In genomic region chr13:48001999-48002398, GRCh38 we compare ENCODE assay signal across 7 cellular contexts. TPM values are rescaled to one million over a fixed set of nuclear protein-coding genes. Genes with fewer than 3 reads are reported as not detected.
DNase-seq lines count a peak whose midpoint lies in the region; ATAC-seq and TF ChIP-seq lines count a peak whose summit lies in the region.
"Not testable (repeated sequence)": the region's sequence is repeated elsewhere in the genome, so short reads cannot be mapped to it uniquely, and the experiment has no call there.

No MANE protein-coding gene starts in this region.

- H3K9me3 ChIP-seq in RWPE2 (ENCODE audit: severe bottlenecking); mucosa of stomach (ENCODE audit: control insufficient read depth, low read length); skeletal muscle satellite cell (replicated peaks; ENCODE audit: low read length): not testable (repeated sequence)

- H3K79me2 ChIP-seq in GM23338 (replicated peaks; ENCODE audit: insufficient read depth): peaks cover 40% of the 10 kb centered on the region

- not testable (repeated sequence) for H3K36me3 Mint-ChIP-seq in GM23338 (ENCODE audit: low read depth); activated T-helper 1 cell treated with anti-CD3 and anti-CD28 coated beads, Interleukin-12 subunit alpha, Interleukin-12 subunit beta, Interleukin-2, Interleukin-4 antibody, amounts not matched to agents 30 ng/mL and 10 ng/mL and 1 ng/mL, durations not matched to agents 14 hours and 24 hours and 36 hours (ENCODE audit: low read depth)

- H4K20me1 ChIP-seq in GM23338 (replicated peaks; ENCODE audit: insufficient read depth): not testable (repeated sequence)

- not testable (repeated sequence) for H3K27me3 ChIP-seq in GM23338 (ENCODE audit: insufficient read depth); RWPE2 (ENCODE audit: insufficient read depth, poor library complexity, severe bottlenecking); foreskin keratinocyte; mucosa of stomach (ENCODE audit: control insufficient read depth, insufficient read depth, low read length); skeletal muscle satellite cell (ENCODE audit: control insufficient read depth, insufficient read depth, low read length)

- not testable (repeated sequence) for H3K36me3 ChIP-seq in GM23338 (ENCODE audit: insufficient read depth); mucosa of stomach (ENCODE audit: control insufficient read depth, insufficient read depth, low read length); skeletal muscle satellite cell (ENCODE audit: insufficient read depth, low read length)
- peaks cover 22% of the 10 kb centered on the region for H3K36me3 ChIP-seq in RWPE2 (ENCODE audit: low read depth)

- peaks cover 35% of the 10 kb centered on the region for H3K4me1 ChIP-seq in GM23338 (ENCODE audit: insufficient read depth)
- peaks cover 42% of the 10 kb centered on the region for H3K4me1 ChIP-seq in RWPE2 (ENCODE audit: insufficient read depth, poor library complexity, severe bottlenecking)
- peaks cover 29% of the 10 kb centered on the region for H3K4me1 ChIP-seq in foreskin keratinocyte
- H3K4me1 ChIP-seq in mucosa of stomach (ENCODE audit: control insufficient read depth, insufficient read depth, low read length): not testable (repeated sequence)
- H3K4me1 ChIP-seq in skeletal muscle satellite cell (ENCODE audit: control insufficient read depth, insufficient read depth, low read length): peaks cover 20% of the 10 kb centered on the region

- H3K4me2 ChIP-seq in GM23338: peak overlapping the region; percentile 98
- peak overlapping the region; percentile 96 for H3K4me2 ChIP-seq in skeletal muscle satellite cell (ENCODE audit: low read length)

- H3K9me2 ChIP-seq in GM23338 (ENCODE audit: insufficient read depth): not testable (repeated sequence)

- H2AFZ ChIP-seq in GM23338: not testable (repeated sequence)

- not testable (repeated sequence) for H3K27me3 Mint-ChIP-seq in GM23338 (ENCODE audit: insufficient read depth, low read depth, poor library complexity); activated T-helper 1 cell treated with anti-CD3 and anti-CD28 coated beads, Interleukin-12 subunit alpha, Interleukin-12 subunit beta, Interleukin-2, Interleukin-4 antibody, amounts not matched to agents 30 ng/mL and 10 ng/mL and 1 ng/mL, durations not matched to agents 14 hours and 24 hours and 36 hours (ENCODE audit: insufficient read depth)

- H3K27ac Mint-ChIP-seq in GM23338: peak overlapping the region; percentile 81
- H3K27ac Mint-ChIP-seq in activated T-helper 1 cell treated with anti-CD3 and anti-CD28 coated beads, Interleukin-12 subunit alpha, Interleukin-12 subunit beta, Interleukin-2, Interleukin-4 antibody, amounts not matched to agents 30 ng/mL and 10 ng/mL and 1 ng/mL, durations not matched to agents 14 hours and 24 hours and 36 hours: peak overlapping the region; percentile 97

- DNase-seq in GM23338 (ENCODE audit: low spot score) (peak; percentile 58), cerebellar cortex (ENCODE audit: low spot score) (peak; percentile 14), foreskin keratinocyte (peak in 1 of 2 donors; percentile 66)
- DNase-seq in RWPE2 (ENCODE audit: low spot score); activated T-helper 1 cell treated with anti-CD3 and anti-CD28 coated beads, Interleukin-12 subunit alpha, Interleukin-12 subunit beta, Interleukin-2, Interleukin-4 antibody, amounts not matched to agents 30 ng/mL and 10 ng/mL and 1 ng/mL, durations not matched to agents 14 hours and 24 hours and 36 hours (ENCODE audit: low spot score): not testable (repeated sequence)

- not testable (repeated sequence) for H3K9me3 Mint-ChIP-seq in GM23338; activated T-helper 1 cell treated with anti-CD3 and anti-CD28 coated beads, Interleukin-12 subunit alpha, Interleukin-12 subunit beta, Interleukin-2, Interleukin-4 antibody, amounts not matched to agents 30 ng/mL and 10 ng/mL and 1 ng/mL, durations not matched to agents 14 hours and 24 hours and 36 hours

- not testable (repeated sequence) for H3F3A ChIP-seq in GM23338 (replicated peaks; ENCODE audit: low read depth)

- H3K4me1 Mint-ChIP-seq in GM23338: peaks cover 30% of the 10 kb centered on the region
- H3K4me1 Mint-ChIP-seq in activated T-helper 1 cell treated with anti-CD3 and anti-CD28 coated beads, Interleukin-12 subunit alpha, Interleukin-12 subunit beta, Interleukin-2, Interleukin-4 antibody, amounts not matched to agents 30 ng/mL and 10 ng/mL and 1 ng/mL, durations not matched to agents 14 hours and 24 hours and 36 hours (ENCODE audit: low read depth): peaks cover 31% of the 10 kb centered on the region

- H3K4me3 Mint-ChIP-seq in GM23338: peak overlapping the region; percentile 93
- H3K4me3 Mint-ChIP-seq in activated T-helper 1 cell treated with anti-CD3 and anti-CD28 coated beads, Interleukin-12 subunit alpha, Interleukin-12 subunit beta, Interleukin-2, Interleukin-4 antibody, amounts not matched to agents 30 ng/mL and 10 ng/mL and 1 ng/mL, durations not matched to agents 14 hours and 24 hours and 36 hours: peak overlapping the region; percentile 95

- H3K4me3 ChIP-seq in GM23338: peak overlapping the region; percentile 96
- H3K4me3 ChIP-seq in RWPE2 (ENCODE audit: severe bottlenecking): not testable (repeated sequence)
- H3K4me3 ChIP-seq in mucosa of stomach (ENCODE audit: low read length): peak overlapping the region; percentile 72
- peak overlapping the region; percentile 92 for H3K4me3 ChIP-seq in skeletal muscle satellite cell (ENCODE audit: low read length)

- TF ChIP-seq CTCF in GM23338 (conservative IDR thresholded peaks at IDR 0.05; ENCODE audit: low read depth in 2 of 2); RWPE2 (IDR thresholded peaks at IDR 0.05; ENCODE audit: poor library complexity, severe bottlenecking); foreskin keratinocyte (conservative IDR thresholded peaks at IDR 0.05): not testable (repeated sequence)

- H3K27ac ChIP-seq in GM23338 (ENCODE audit: low read depth): peak overlapping the region; percentile 77
- peak overlapping the region; percentile 87 for H3K27ac ChIP-seq in RWPE2 (ENCODE audit: poor library complexity, severe bottlenecking)
- H3K27ac ChIP-seq in foreskin keratinocyte: not testable (repeated sequence)

- not testable (repeated sequence) for ATAC-seq in GM23338
- ATAC-seq in RWPE2 (ENCODE audit: low read depth) (peak; percentile 3; the same call in 1 of the 3 replicates), foreskin keratinocyte (peak; percentile 2)

- intact Hi-C loops in activated T-helper 1 cell treated with anti-CD3 and anti-CD28 coated beads, Interleukin-12 subunit alpha, Interleukin-12 subunit beta, Interleukin-2, Interleukin-4 antibody, amounts not matched to agents 30 ng/mL and 10 ng/mL and 1 ng/mL, durations not matched to agents 14 hours and 24 hours and 36 hours (cut with micrococcal nuclease): loop anchor here (1.0 kb wide), 2 partner anchors 35 to 93 kb away; partner anchors contain the start of genes MED4 and NUDT15

- not testable (repeated sequence) for H3K9ac ChIP-seq in mucosa of stomach (ENCODE audit: low read length); skeletal muscle satellite cell (ENCODE audit: low read depth, low read length)

RNA-seq across cellular contexts. Expression of gene SUCLA2, which starts 0.9 kb away (rescaled TPM):
- total RNA-seq in GM23338 (2014; rRNA removed; shearing (Covaris generic)): 62.3 and 84.2 TPM in 2 replicates
- polyA plus RNA-seq in GM23338 (2016; fragmentation: Nextera tagmentation; extraction: Ambion mirVana): 49.3 and 56.0 TPM in 2 replicates
- 40.4 and 45.3 TPM in 2 replicates for total RNA-seq in activated T-helper 1 cell treated with anti-CD3 and anti-CD28 coated beads, Interleukin-12 subunit alpha, Interleukin-12 subunit beta, Interleukin-2, Interleukin-4 antibody, amounts not matched to agents 30 ng/mL and 10 ng/mL and 1 ng/mL, durations not matched to agents 14 hours and 24 hours and 36 hours
- total RNA-seq in foreskin keratinocyte: 51.3 and 53.4 TPM in 2 replicates
- 29.4 and 34.1 TPM in 2 replicates for polyA plus RNA-seq in foreskin keratinocyte
- total RNA-seq in skeletal muscle satellite cell (2012; rRNA removed): 34.7 and 39.3 TPM in 2 replicates

RNA-seq across cellular contexts. Expression of gene NUDT15, which starts 35.5 kb away (rescaled TPM):
- total RNA-seq in GM23338 (2014; rRNA removed; shearing (Covaris generic)): 56.7 and 59.3 TPM in 2 replicates
- 53.7 and 59.3 TPM in 2 replicates for polyA plus RNA-seq in GM23338 (2016; fragmentation: Nextera tagmentation; extraction: Ambion mirVana)
- total RNA-seq in activated T-helper 1 cell treated with anti-CD3 and anti-CD28 coated beads, Interleukin-12 subunit alpha, Interleukin-12 subunit beta, Interleukin-2, Interleukin-4 antibody, amounts not matched to agents 30 ng/mL and 10 ng/mL and 1 ng/mL, durations not matched to agents 14 hours and 24 hours and 36 hours: 15.3 and 16.8 TPM in 2 replicates
- 42.8 and 52.9 TPM in 2 replicates for total RNA-seq in foreskin keratinocyte
- polyA plus RNA-seq in foreskin keratinocyte: 38.6 and 52.2 TPM in 2 replicates
- total RNA-seq in skeletal muscle satellite cell (2012; rRNA removed): 18.8 and 21.5 TPM in 2 replicates
